8 cellular contexts compared by ENCODE assay signal in the genomic region with DNA sequence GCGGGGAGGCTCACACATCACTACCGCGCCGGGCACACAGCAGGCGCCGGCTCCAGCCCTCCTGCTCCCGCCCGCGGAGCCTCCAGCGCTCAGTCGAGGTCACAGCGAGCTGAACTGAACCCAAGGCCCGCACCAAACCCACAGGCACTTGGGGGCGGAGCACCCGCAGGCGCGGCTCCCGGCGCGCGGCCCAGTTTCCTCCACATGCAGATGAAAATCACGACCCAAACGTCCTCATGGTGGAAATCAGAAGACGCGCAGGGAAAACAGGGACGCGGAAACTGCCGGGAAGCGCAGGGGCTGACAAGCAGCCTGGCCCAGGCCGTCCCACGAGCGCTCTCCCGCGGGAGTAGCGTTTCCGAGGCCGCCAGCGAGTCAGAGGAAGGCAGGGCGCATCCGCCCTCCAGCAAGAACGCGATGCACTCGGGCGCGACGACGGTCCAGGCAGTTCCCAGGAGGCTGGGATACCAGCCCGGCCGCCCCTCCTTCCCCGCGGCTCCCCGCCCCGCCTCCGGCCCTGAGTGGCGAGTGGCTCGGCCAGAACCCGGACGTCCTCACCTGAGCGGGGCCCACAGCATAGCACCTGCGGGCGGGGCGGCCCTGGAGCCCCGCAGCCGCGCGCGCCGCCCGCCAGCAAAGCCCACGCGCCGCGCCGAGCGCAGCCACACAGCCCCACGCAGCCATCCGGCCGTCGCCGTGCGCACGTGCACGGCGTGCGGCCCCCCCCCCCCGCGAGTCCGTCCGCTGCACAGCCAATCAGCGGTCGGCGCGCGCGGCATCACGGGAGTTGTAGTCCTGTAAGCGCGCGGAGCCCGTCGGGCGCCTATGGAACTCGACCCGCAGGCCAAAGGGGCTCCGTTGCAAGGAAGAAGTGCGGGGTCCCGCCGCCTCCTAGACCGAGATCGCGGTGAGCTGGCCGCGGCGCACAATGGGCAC. TPM values are rescaled to one million over a fixed set of nuclear protein-coding genes. Genes with fewer than 3 reads are reported as not detected.
DNase-seq lines count a peak whose midpoint lies in the region; ATAC-seq and TF ChIP-seq lines count a peak whose summit lies in the region.

A gene (minus strand): TSS at position 710 of the 936 bp plus-strand sequence. CDS start 26 bp downstream, at position 684.

- POLR2A ChIA-PET in OCI-LY7 (lab: Charles Lee), result interaction anchor here (0.7 to 2.3 kb wide), 4 partner anchors 13 to 59 kb away, joined by 3 to 9 read pairs (median 4); no protein-coding TSS in a partner anchor

- DNase-seq in Caki2 (ENCODE audit: low read depth), result peak; percentile 94
- DNase-seq in HuH-7.5 (ENCODE audit: low spot score), result peak; percentile 91
- DNase-seq in OCI-LY7 (ENCODE audit: low spot score), result peak; percentile 91
- DNase-seq in activated T-cell treated with anti-CD3 and anti-CD28 coated beads for 48 hours (ENCODE audit: low read depth), result peak; percentile 84
- peak; percentile 67 for DNase-seq in epithelial cell of prostate (ENCODE audit: low read depth, low spot score)
- peak; percentile 91 for DNase-seq in mucosa of gallbladder (ENCODE audit: low spot score)
- DNase-seq in stimulated activated CD8-positive, alpha-beta memory T cell treated with anti-CD3 and anti-CD28 coated beads, Interleukin-4, amount 100 ng/mL, for 1 hour (ENCODE audit: low read depth in 2 of 2, low spot score in 1 of 2), result peak; percentile 80

- no peaks in the 10 kb centered on the region for H3K9me3 ChIP-seq in OCI-LY7 (ENCODE audit: low read length)

- peak within 1 kb of the TSS; percentile 94 for H2AFZ ChIP-seq in OCI-LY7 (ENCODE audit: low read length)

- H3K4me2 ChIP-seq in OCI-LY7 (ENCODE audit: low read length), result peak within 1 kb of the TSS; percentile 94

- CTCF ChIA-PET in OCI-LY7 (lab: Charles Lee; ENCODE audit: unreplicated experiment), result interaction anchor here (0.6 kb wide), 1 partner anchor 32 kb away, joined by 3 read pairs; no protein-coding TSS in a partner anchor

- no peaks in the 10 kb centered on the region for H3K9me2 ChIP-seq in OCI-LY7 (ENCODE audit: insufficient read depth, low read length)

- peaks cover 15% of the 10 kb centered on the region; the same call in 1 of the 2 replicates for H3K36me3 ChIP-seq in OCI-LY7 (ENCODE audit: insufficient read depth, low read length)

- peaks cover 48% of the 10 kb centered on the region for H3K79me2 ChIP-seq in OCI-LY7 (ENCODE audit: insufficient read depth, low read depth, low read length)

- intact Hi-C loops in OCI-LY7 (cut with micrococcal nuclease; ENCODE audit: unreplicated experiment), result loop anchor here (2.0 to 5.0 kb wide), 3 partner anchors 42 to 237 kb away; no protein-coding TSS in a partner anchor

- in situ Hi-C loops in Caki2 (cut with HindIII; ENCODE audit: low pct_unique_long_range_greater_than_20kb, low sequenced_read_pairs), result no loop called here

- no peak for TF ChIP-seq CTCF in OCI-LY7 (conservative IDR thresholded peaks at IDR 0.05; ENCODE audit: low read length)

- no TSS peak for BruUV-seq in OCI-LY7 (replicated peaks; lab: Mats Ljungman, UMichigan)

- H4K20me1 ChIP-seq in OCI-LY7 (ENCODE audit: insufficient read depth, low read length), result peaks cover 11% of the 10 kb centered on the region; the same call in 1 of the 2 replicates

- H3K4me1 ChIP-seq in OCI-LY7 (ENCODE audit: insufficient read depth, low read length, poor library complexity, severe bottlenecking), result peaks cover 26% of the 10 kb centered on the region

- ATAC-seq in GM21515 (IDR thresholded peaks at IDR 0.05; ENCODE audit: unreplicated experiment), result peak; percentile 60

- H3K4me3 ChIP-seq in OCI-LY7 (ENCODE audit: low read depth, low read length, poor library complexity, severe bottlenecking), result peak within 1 kb of the TSS; percentile 83

- H3K27ac ChIP-seq in OCI-LY7 (ENCODE audit: low read depth, low read length, poor library complexity, severe bottlenecking), result peak within 1 kb of the TSS; percentile 47
- H3K27ac ChIP-seq in epithelial cell of prostate, result peak within 1 kb of the TSS; percentile 77

RNA-seq across cellular contexts. Expression of the gene that starts here (rescaled TPM):
- total RNA-seq in Caki2 (2014; rRNA removed; shearing (Covaris generic); ENCODE audit: low replicate concordance), result 132 and 138 TPM in 2 replicates
- total RNA-seq in OCI-LY7 (2014; rRNA removed; shearing (Covaris generic)), result 77.3 and 84.6 TPM in 2 replicates
- total RNA-seq in OCI-LY7 (2022) (60.3 and 77.4 TPM in 2 replicates), mucosa of gallbladder (31.7 TPM)

Comparison
In these comparisons a context has a peak if more than half of its experiments do, and no peak if none do; other contexts are left out.
1. Peak in every context shown above with its lines: DNase-seq, ATAC-seq, H3K4me3 ChIP-seq and H3K27ac ChIP-seq.